30 cellular contexts compared by ENCODE assay signal in the genomic region with DNA sequence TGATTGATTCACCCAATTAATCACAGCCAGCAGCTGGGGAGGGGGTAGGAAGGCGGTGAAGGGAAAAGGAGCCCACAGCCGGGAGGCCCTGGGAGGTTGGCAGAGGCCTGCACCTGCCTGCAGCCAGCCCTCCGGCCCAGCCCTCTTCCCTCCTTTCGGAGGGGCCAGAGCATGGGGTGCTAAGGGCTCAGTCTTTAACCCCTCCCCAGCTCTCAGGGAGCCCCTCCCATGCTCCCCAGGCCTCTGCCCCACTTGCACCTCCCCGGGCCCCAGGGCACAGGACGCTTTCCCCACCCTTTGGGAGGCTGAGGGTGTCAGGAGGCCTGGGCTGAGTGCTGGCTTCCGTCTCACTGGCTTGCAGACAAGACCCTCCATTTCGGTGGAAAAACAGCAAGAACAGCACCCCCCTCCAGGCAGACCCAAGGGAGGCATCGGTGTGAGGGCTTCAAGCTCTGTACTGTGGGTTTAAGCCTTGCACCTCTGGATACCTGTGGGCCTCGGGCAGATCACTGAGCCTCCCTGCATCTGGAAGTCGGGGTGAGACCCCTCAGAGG. TPM values are rescaled to one million over a fixed set of nuclear protein-coding genes. Genes with fewer than 3 reads are reported as not detected.
"Had no signal": no experiment of that assay in that cellular context is flagged by ENCODE, and none has a peak within 500 bp of the region (broad histone marks: within the 10 kb centered on the region; RNA-seq: fewer than 3 reads in every experiment).

No MANE protein-coding gene starts in this region.

- ATAC-seq: activated CD8-positive, alpha-beta T cell treated with anti-CD3 and anti-CD28 coated beads for 36 hours; body of pancreas; gastroesophageal sphincter; naive thymus-derived CD8-positive, alpha-beta T cell; right lobe of liver; stimulated activated naive CD8-positive, alpha-beta T cell treated with anti-CD3 and anti-CD28 coated beads, Interleukin-15, Interleukin-2, amounts not matched to agents 100 U/mL and 50 U/mL, for 24 hours had no signal

- H3K27ac Mint-ChIP-seq: activated CD8-positive, alpha-beta T cell treated with anti-CD3 and anti-CD28 coated beads for 36 hours; activated naive CD8-positive, alpha-beta T cell; immature natural killer cell; memory B cell; naive thymus-derived CD8-positive, alpha-beta T cell had no signal

- H3K9me3 Mint-ChIP-seq: activated CD8-positive, alpha-beta T cell treated with anti-CD3 and anti-CD28 coated beads for 36 hours; immature natural killer cell; memory B cell; naive thymus-derived CD8-positive, alpha-beta T cell; neural crest cell had no signal

- H3K27me3 ChIP-seq: body of pancreas, hepatocyte, right lobe of liver, vagina had no signal

- DNase-seq: activated CD4-positive, alpha-beta T cell treated with anti-CD3 and anti-CD28 coated beads, Interleukin-2, amount 50 U/mL, for 1 hour; activated CD4-positive, CD25-positive, alpha-beta regulatory T cell treated with anti-CD3 and anti-CD28 coated beads, Interleukin-2, amount 50 U/mL, for 72 hours; activated CD8-positive, alpha-beta T cell treated with anti-CD3 and anti-CD28 coated beads for 36 hours; activated effector memory CD4-positive, alpha-beta T cell treated with Interleukin-2 at 50 U/mL for 16 hours; activated naive CD4-positive, alpha-beta T cell treated with Interleukin-2 at 50 U/mL for 16 hours; activated T-cell treated with anti-CD3 and anti-CD28 coated beads for 4 hours; anterior cingulate cortex; body of pancreas; effector memory CD4-positive, alpha-beta T cell; erythroblast; immature natural killer cell; kidney; naive thymus-derived CD8-positive, alpha-beta T cell; occipital lobe; stimulated activated CD4-positive, alpha-beta T cell treated with anti-CD3 and anti-CD28 coated beads, Interleukin-12 subunit alpha, Interleukin-12 subunit beta, amount 100 ng/mL, for 4 hours; stimulated activated CD4-positive, alpha-beta T cell treated with anti-CD3 and anti-CD28 coated beads, Interleukin-4, amount 100 ng/mL, for 1 hour; stimulated activated naive CD8-positive, alpha-beta T cell treated with anti-CD3 and anti-CD28 coated beads, Interleukin-15, Interleukin-2, amounts not matched to agents 100 U/mL and 50 U/mL, for 24 hours; T-helper 2 cell had no signal

- H3K4me1 ChIP-seq: body of pancreas, gastroesophageal sphincter, right lobe of liver, vagina had no signal

- H3K36me3 Mint-ChIP-seq: memory B cell; naive thymus-derived CD8-positive, alpha-beta T cell had no signal

- H3K4me3 Mint-ChIP-seq: activated CD8-positive, alpha-beta T cell treated with anti-CD3 and anti-CD28 coated beads for 36 hours; activated naive CD8-positive, alpha-beta T cell; immature natural killer cell; memory B cell; naive thymus-derived CD8-positive, alpha-beta T cell; neural crest cell had no signal

- H3K9me3 ChIP-seq: body of pancreas, gastroesophageal sphincter, right lobe of liver, thoracic aorta, vagina had no signal

- H3K36me3 ChIP-seq: gastroesophageal sphincter, right lobe of liver, thoracic aorta, vagina had no signal

- H3K27ac ChIP-seq: dorsolateral prefrontal cortex, gastroesophageal sphincter, hepatocyte, right lobe of liver, skin epidermis, thoracic aorta, vagina had no signal

- H3K27me3 Mint-ChIP-seq: activated CD8-positive, alpha-beta T cell treated with anti-CD3 and anti-CD28 coated beads for 36 hours; activated naive CD8-positive, alpha-beta T cell had no signal

- H3K4me3 ChIP-seq: body of pancreas, dorsolateral prefrontal cortex, gastroesophageal sphincter, hepatocyte, right lobe of liver, skin epidermis, thoracic aorta, vagina had no signal

RNA-seq across cellular contexts. Expression of a gene that starts 7.3 kb away (rescaled TPM):
- total RNA-seq: fibroblast of lung, fibroblast of villous mesenchyme had no signal

RNA-seq across cellular contexts. Expression of a gene that starts 38.6 kb away (rescaled TPM):
- total RNA-seq: fibroblast of villous mesenchyme, neural crest cell had no signal

RNA-seq across cellular contexts. Expression of a gene that starts 38.7 kb away (rescaled TPM):
- total RNA-seq: neural crest cell, occipital lobe had no signal
